ENCODE assay signal across 18 cellular contexts in the genomic region with DNA sequence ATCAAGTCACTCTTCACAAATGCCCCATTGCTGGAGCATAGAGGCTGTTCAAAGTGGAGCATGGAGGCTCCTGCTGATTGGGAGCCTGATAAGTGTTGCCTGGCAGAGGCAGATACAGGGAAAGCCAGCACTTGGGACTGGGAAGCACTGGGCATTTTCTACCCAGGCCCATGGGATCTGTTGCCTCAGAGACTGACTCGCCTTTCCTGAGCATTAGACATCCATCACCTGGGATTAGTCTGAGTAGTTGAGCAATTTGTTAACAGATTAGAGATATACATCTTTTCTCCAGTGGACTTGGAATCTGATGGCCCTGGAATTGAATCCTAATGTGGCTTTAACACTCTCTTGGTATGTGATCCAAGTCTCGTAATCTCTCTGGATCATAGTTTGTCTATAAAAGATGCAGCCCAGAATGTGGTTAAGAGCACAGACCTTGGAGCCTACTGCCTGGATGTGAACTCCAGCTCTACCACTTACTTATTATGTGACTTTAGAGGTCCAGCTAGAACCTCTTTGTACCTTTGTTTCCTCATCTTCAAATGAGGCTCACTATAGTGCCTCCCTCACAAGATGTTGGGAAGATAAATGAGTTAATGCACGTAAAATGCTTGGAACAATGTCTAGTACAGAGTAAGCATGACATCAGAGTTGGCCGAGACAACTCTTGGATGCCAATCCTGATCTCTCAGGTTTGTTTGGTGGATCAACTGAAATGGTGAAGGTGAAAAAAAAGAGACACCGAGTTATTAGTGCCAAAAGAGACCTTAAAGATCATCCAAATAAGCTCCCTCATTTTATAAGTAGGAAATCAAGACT. TPM values are rescaled to one million over a fixed set of nuclear protein-coding genes. Genes with fewer than 3 reads are reported as not detected.
DNase-seq lines count a peak whose midpoint lies in the region; ATAC-seq, FAIRE-seq and TF ChIP-seq lines count a peak whose summit lies in the region.
"Had no signal": no experiment of that assay in that cellular context is flagged by ENCODE, and none has a peak within 500 bp of the region (broad histone marks: within the 10 kb centered on the region; RNA-seq: fewer than 3 reads in every experiment).

No MANE protein-coding gene starts in this region.

- peaks cover 22% of the 10 kb centered on the region for H3K27me3 Mint-ChIP-seq in activated T-cell treated with anti-CD3 and anti-CD28 coated beads, Interleukin-2, amount 50 U/mL, for 4 hours (ENCODE audit: low read depth)

- dilution Hi-C loops in keratinocyte (cut with MboI; ENCODE audit: extremely low pct_ligation_motif_present, low sequenced_read_pairs), result no loop called here

- TF ChIP-seq CTCF in C4-2B (conservative IDR thresholded peaks at IDR 0.05), result no peak
- no peak for TF ChIP-seq CTCF in LNCaP clone FGC (IDR thresholded peaks at IDR 0.05; ENCODE audit: control insufficient read depth, extremely low read depth, insufficient read depth)
- TF ChIP-seq CTCF in keratinocyte (optimal IDR thresholded peaks at IDR 0.05 in 1 of 3, IDR thresholded peaks at IDR 0.05 in 1 of 3, conservative IDR thresholded peaks at IDR 0.05 in 1 of 3; ENCODE audit: extremely low read depth in 1 of 3, insufficient read depth in 2 of 3, low read length in 3 of 3), result no peak

- H2AFZ ChIP-seq in keratinocyte (ENCODE audit: control insufficient read depth, low read length), result no peak overlapping the region

- H4K20me1 ChIP-seq in keratinocyte (ENCODE audit: control insufficient read depth, extremely low read depth, insufficient read depth, low read length), result no peaks in the 10 kb centered on the region

- no peak overlapping the region for H3K4me3 Mint-ChIP-seq in activated T-cell treated with anti-CD3 and anti-CD28 coated beads, Interleukin-2, amount 50 U/mL, for 4 hours
- H3K4me3 Mint-ChIP-seq: stimulated activated naive CD8-positive, alpha-beta T cell treated with anti-CD3 and anti-CD28 coated beads, Interleukin-15, Interleukin-2, amounts not matched to agents 100 ng/mL and 50 ng/mL, for 24 hours had no signal

- H3K4me1 ChIP-seq in keratinocyte (ENCODE audit: control insufficient read depth, extremely low read depth, insufficient read depth, low read length), result peaks cover 5% of the 10 kb centered on the region
- H3K4me1 ChIP-seq: right lobe of liver had no signal

- no peaks in the 10 kb centered on the region for H3K36me3 Mint-ChIP-seq in activated T-cell treated with anti-CD3 and anti-CD28 coated beads, Interleukin-2, amount 50 U/mL, for 4 hours (ENCODE audit: insufficient read depth)

- H3K9me3 Mint-ChIP-seq in activated T-cell treated with anti-CD3 and anti-CD28 coated beads, Interleukin-2, amount 50 U/mL, for 4 hours, result no peaks in the 10 kb centered on the region
- H3K9me3 Mint-ChIP-seq: stimulated activated naive CD8-positive, alpha-beta T cell treated with anti-CD3 and anti-CD28 coated beads, Interleukin-15, Interleukin-2, amounts not matched to agents 100 ng/mL and 50 ng/mL, for 24 hours had no signal

- no peak overlapping the region for H3K9ac ChIP-seq in keratinocyte (ENCODE audit: control insufficient read depth, extremely low read depth, insufficient read depth, low read length)

- peak; percentile 5 for FAIRE-seq in keratinocyte (lab: Jason Lieb, UNC)
- FAIRE-seq: G401.6, GM12892 had no signal

- no peak for ATAC-seq in activated T-cell treated with anti-CD3 and anti-CD28 coated beads, Interleukin-2, amount 50 U/mL, for 4 hours
- ATAC-seq in GM18498 (IDR thresholded peaks at IDR 0.05; ENCODE audit: unreplicated experiment), result no peak
- ATAC-seq: left ventricle myocardium superior, Panc1, right lobe of liver had no signal

- H3K4me2 ChIP-seq in keratinocyte (ENCODE audit: control insufficient read depth, extremely low read depth, insufficient read depth, low read depth, low read length), result no peak overlapping the region

- no peaks in the 10 kb centered on the region for H3K4me1 Mint-ChIP-seq in activated T-cell treated with anti-CD3 and anti-CD28 coated beads, Interleukin-2, amount 50 U/mL, for 4 hours (ENCODE audit: low read depth)

- H3K27ac ChIP-seq in C4-2B (peak overlapping the region; percentile 70), keratinocyte (ENCODE audit: control insufficient read depth, insufficient read depth, low read length) (no peak overlapping the region)
- H3K27ac ChIP-seq: right lobe of liver had no signal

- H3K4me3 ChIP-seq in LNCaP clone FGC (ENCODE audit: low read depth, low read length), result no peak overlapping the region
- H3K4me3 ChIP-seq in keratinocyte (ENCODE audit: control insufficient read depth in 2 of 3, extremely low read depth in 1 of 3, insufficient read depth in 2 of 3, low read depth in 1 of 3, low read length in 3 of 3), result no peak overlapping the region
- H3K4me3 ChIP-seq: right lobe of liver had no signal

- H3K9me1 ChIP-seq in keratinocyte (ENCODE audit: control insufficient read depth, extremely low read depth, insufficient read depth, low read length), result no peaks in the 10 kb centered on the region

- DNase-seq in LNCaP clone FGC (ENCODE audit: low read depth), result peak; percentile 70
- DNase-seq in amniotic epithelial cell (ENCODE audit: low read depth), result peak; percentile 95
- no peak for DNase-seq in keratinocyte (ENCODE audit: low read depth, low spot score)
- no peak for DNase-seq in activated T-cell treated with anti-CD3 and anti-CD28 coated beads, Interleukin-2, amount 50 U/mL, for 4 hours
- no peak for DNase-seq in CD1c-positive myeloid dendritic cell (ENCODE audit: extremely low spot score)
- DNase-seq in MV-4-11 (lab: John Stamatoyannopoulos, UW), result no peak
- DNase-seq: left ventricle myocardium superior; NCI-H1436 treated with DMSO at 0.1 percent for 48 hours; NCI-H2171 treated with DMSO at 0.1 percent for 48 hours; nucleus accumbens; right lobe of liver; stimulated activated CD4-positive, alpha-beta T cell treated with anti-CD3 and anti-CD28 coated beads, Interleukin-1b, Interleukin-23, amount 100 ng/mL, for 48 hours had no signal

- no peaks in the 10 kb centered on the region for H3K27me3 ChIP-seq in keratinocyte (ENCODE audit: control insufficient read depth, extremely low read depth, insufficient read depth, low read length)
- H3K27me3 ChIP-seq: right lobe of liver had no signal

- H3K79me2 ChIP-seq in keratinocyte (ENCODE audit: control insufficient read depth, insufficient read depth, low read length), result no peaks in the 10 kb centered on the region

- H3K9me3 ChIP-seq in keratinocyte (ENCODE audit: control insufficient read depth, low read depth, low read length), result no peaks in the 10 kb centered on the region
- H3K9me3 ChIP-seq: right lobe of liver had no signal

- no peaks in the 10 kb centered on the region for H3K36me3 ChIP-seq in keratinocyte (ENCODE audit: control insufficient read depth in 2 of 2, extremely low read depth in 1 of 2, insufficient read depth in 2 of 2, low read length in 2 of 2)
- H3K36me3 ChIP-seq: right lobe of liver had no signal

RNA-seq across cellular contexts. Expression of a gene that starts 38.3 kb away (rescaled TPM):
- polyA plus RNA-seq in keratinocyte, result 100 to 183 TPM (median 149 TPM) in 3 replicates
- polyA plus RNA-seq in keratinocyte (2011; ENCODE audit: low read depth), result 250 TPM
- polyA plus RNA-seq in keratinocyte (2011; cell fraction: cytosol; rRNA removed), result 84.3 and 145 TPM in 2 replicates
- 209 and 228 TPM in 2 replicates for polyA plus RNA-seq in keratinocyte (2011; cell fraction: nucleus; rRNA removed)
- 126 and 163 TPM in 2 replicates for polyA plus RNA-seq in keratinocyte (2012; ENCODE audit: low replicate concordance)
- 92.4 to 180 TPM (median 125 TPM) in 3 replicates for polyA minus RNA-seq in keratinocyte
- 84.0 TPM for polyA minus RNA-seq in keratinocyte (2011; cell fraction: cytosol; rRNA and poly(A)+ RNA removed)
- 75.2 and 147 TPM in 2 replicates for polyA minus RNA-seq in keratinocyte (2011; cell fraction: nucleus; rRNA and poly(A)+ RNA removed)
- 100 to 1,000 TPM; 131 to 139 (median 137) TPM for total RNA-seq in activated T-cell treated with anti-CD3 and anti-CD28 coated beads, Interleukin-2, amount 50 U/mL, for 4 hours

Comparison
In these comparisons a context has a peak if more than half of its experiments do, and no peak if none do; other contexts are left out.
1. DNase-seq: peak in LNCaP clone FGC (single experiment) and amniotic epithelial cell (single experiment); none in keratinocyte (single experiment), activated T-cell treated with anti-CD3 and anti-CD28 coated beads, Interleukin-2, amount 50 U/mL, for 4 hours (single experiment), CD1c-positive myeloid dendritic cell (single experiment) and MV-4-11 (single experiment).